ENCODE assay signal across 1 cellular context in the genomic region with DNA sequence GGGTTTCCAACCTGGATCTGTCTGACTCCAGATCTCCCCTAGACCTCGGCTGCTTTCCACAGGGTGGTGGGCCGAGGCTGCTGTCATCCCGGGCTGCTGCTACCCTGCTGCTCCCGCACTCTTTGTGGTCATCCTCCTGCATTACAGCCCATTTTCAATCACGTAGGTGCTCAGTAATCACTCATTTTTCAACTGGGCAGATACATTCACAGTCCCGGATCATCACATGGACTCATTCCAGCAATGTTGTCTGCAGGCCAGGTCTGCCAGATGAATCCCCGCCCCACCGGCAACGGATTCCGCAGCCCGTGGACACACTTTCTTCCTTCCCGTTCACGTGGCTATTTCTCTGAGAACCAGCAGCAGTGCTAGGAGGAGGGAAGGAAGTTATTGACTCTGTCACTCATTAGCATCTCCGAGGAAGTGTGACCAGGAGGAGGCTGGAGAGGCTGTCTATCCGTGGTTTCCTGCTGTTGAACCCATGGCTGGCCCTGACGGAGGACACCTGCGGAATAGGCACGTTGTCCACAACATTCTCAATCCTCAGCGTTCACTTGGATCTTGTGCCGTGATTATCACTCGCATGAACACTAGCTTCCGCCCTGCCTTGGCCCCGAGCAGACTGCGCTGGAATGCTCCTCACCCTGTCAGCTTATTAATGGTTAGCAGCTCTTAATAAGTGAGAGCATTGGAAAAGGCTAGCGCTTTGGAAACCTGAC.
TF ChIP-seq lines count a peak whose summit lies in the region.

No MANE protein-coding gene starts in this region.

TF ChIP-seq in HepG2, 621 proteins besides CTCF, POLR2A, EP300 and RAD21 (continued from another document):
- TF ChIP-seq, protein P1, sequence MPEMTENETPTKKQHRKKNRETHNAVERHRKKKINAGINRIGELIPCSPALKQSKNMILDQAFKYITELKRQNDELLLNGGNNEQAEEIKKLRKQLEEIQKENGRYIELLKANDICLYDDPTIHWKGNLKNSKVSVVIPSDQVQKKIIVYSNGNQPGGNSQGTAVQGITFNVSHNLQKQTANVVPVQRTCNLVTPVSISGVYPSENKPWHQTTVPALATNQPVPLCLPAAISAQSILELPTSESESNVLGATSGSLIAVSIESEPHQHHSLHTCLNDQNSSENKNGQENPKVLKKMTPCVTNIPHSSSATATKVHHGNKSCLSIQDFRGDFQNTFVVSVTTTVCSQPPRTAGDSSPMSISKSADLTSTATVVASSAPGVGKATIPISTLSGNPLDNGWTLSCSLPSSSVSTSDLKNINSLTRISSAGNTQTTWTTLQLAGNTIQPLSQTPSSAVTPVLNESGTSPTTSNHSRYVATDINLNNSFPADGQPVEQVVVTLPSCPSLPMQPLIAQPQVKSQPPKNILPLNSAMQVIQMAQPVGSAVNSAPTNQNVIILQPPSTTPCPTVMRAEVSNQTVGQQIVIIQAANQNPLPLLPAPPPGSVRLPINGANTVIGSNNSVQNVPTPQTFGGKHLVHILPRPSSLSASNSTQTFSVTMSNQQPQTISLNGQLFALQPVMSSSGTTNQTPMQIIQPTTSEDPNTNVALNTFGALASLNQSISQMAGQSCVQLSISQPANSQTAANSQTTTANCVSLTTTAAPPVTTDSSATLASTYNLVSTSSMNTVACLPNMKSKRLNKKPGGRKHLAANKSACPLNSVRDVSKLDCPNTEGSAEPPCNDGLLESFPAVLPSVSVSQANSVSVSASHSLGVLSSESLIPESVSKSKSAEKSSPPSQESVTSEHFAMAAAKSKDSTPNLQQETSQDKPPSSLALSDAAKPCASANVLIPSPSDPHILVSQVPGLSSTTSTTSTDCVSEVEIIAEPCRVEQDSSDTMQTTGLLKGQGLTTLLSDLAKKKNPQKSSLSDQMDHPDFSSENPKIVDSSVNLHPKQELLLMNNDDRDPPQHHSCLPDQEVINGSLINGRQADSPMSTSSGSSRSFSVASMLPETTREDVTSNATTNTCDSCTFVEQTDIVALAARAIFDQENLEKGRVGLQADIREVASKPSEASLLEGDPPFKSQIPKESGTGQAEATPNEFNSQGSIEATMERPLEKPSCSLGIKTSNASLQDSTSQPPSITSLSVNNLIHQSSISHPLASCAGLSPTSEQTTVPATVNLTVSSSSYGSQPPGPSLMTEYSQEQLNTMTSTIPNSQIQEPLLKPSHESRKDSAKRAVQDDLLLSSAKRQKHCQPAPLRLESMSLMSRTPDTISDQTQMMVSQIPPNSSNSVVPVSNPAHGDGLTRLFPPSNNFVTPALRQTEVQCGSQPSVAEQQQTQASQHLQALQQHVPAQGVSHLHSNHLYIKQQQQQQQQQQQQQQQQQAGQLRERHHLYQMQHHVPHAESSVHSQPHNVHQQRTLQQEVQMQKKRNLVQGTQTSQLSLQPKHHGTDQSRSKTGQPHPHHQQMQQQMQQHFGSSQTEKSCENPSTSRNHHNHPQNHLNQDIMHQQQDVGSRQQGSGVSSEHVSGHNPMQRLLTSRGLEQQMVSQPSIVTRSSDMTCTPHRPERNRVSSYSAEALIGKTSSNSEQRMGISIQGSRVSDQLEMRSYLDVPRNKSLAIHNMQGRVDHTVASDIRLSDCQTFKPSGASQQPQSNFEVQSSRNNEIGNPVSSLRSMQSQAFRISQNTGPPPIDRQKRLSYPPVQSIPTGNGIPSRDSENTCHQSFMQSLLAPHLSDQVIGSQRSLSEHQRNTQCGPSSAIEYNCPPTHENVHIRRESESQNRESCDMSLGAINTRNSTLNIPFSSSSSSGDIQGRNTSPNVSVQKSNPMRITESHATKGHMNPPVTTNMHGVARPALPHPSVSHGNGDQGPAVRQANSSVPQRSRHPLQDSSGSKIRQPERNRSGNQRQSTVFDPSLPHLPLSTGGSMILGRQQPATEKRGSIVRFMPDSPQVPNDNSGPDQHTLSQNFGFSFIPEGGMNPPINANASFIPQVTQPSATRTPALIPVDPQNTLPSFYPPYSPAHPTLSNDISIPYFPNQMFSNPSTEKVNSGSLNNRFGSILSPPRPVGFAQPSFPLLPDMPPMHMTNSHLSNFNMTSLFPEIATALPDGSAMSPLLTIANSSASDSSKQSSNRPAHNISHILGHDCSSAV (CRISPR knock-in tag; IDR thresholded peaks at IDR 0.05; ENCODE audit: borderline replicate concordance) = no peak
- TF ChIP-seq WIZ (CRISPR knock-in tag; IDR thresholded peaks at IDR 0.05) (no peak; the same call in 1 of the 2 replicates), ZNF577 (CRISPR knock-in tag; IDR thresholded peaks at IDR 0.05; ENCODE audit: borderline replicate concordance, low read depth) (no peak), CCAR2 (optimal IDR thresholded peaks at IDR 0.05; ENCODE audit: low read depth, low read length) (no peak), FOXO1 (CRISPR knock-in tag; IDR thresholded peaks at IDR 0.05) (peak; percentile 28; the same call in 1 of the 2 replicates), ZNF615 (CRISPR knock-in tag; IDR thresholded peaks at IDR 0.05; ENCODE audit: borderline replicate concordance) (no peak), ZNF788 (CRISPR knock-in tag; IDR thresholded peaks at IDR 0.05; ENCODE audit: borderline replicate concordance) (no peak), ZKSCAN1 (IDR thresholded peaks at IDR 0.05; ENCODE audit: low read length) (no peak), ZNF878 (CRISPR knock-in tag; IDR thresholded peaks at IDR 0.05) (no peak)
- TF ChIP-seq, protein P2, sequence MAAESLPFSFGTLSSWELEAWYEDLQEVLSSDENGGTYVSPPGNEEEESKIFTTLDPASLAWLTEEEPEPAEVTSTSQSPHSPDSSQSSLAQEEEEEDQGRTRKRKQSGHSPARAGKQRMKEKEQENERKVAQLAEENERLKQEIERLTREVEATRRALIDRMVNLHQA (CRISPR knock-in tag; IDR thresholded peaks at IDR 0.05) = no peak
- TF ChIP-seq, protein P3, sequence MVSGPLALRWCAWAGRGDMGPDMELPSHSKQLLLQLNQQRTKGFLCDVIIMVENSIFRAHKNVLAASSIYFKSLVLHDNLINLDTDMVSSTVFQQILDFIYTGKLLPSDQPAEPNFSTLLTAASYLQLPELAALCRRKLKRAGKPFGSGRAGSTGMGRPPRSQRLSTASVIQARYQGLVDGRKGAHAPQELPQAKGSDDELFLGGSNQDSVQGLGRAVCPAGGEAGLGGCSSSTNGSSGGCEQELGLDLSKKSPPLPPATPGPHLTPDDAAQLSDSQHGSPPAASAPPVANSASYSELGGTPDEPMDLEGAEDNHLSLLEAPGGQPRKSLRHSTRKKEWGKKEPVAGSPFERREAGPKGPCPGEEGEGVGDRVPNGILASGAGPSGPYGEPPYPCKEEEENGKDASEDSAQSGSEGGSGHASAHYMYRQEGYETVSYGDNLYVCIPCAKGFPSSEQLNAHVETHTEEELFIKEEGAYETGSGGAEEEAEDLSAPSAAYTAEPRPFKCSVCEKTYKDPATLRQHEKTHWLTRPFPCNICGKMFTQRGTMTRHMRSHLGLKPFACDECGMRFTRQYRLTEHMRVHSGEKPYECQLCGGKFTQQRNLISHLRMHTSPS (CRISPR knock-in tag; IDR thresholded peaks at IDR 0.05; ENCODE audit: low read depth) = no peak
- TF ChIP-seq, protein P4, sequence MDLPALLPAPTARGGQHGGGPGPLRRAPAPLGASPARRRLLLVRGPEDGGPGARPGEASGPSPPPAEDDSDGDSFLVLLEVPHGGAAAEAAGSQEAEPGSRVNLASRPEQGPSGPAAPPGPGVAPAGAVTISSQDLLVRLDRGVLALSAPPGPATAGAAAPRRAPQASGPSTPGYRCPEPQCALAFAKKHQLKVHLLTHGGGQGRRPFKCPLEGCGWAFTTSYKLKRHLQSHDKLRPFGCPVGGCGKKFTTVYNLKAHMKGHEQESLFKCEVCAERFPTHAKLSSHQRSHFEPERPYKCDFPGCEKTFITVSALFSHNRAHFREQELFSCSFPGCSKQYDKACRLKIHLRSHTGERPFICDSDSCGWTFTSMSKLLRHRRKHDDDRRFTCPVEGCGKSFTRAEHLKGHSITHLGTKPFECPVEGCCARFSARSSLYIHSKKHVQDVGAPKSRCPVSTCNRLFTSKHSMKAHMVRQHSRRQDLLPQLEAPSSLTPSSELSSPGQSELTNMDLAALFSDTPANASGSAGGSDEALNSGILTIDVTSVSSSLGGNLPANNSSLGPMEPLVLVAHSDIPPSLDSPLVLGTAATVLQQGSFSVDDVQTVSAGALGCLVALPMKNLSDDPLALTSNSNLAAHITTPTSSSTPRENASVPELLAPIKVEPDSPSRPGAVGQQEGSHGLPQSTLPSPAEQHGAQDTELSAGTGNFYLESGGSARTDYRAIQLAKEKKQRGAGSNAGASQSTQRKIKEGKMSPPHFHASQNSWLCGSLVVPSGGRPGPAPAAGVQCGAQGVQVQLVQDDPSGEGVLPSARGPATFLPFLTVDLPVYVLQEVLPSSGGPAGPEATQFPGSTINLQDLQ (CRISPR knock-in tag; IDR thresholded peaks at IDR 0.05) = no peak
- TF ChIP-seq, protein P5, sequence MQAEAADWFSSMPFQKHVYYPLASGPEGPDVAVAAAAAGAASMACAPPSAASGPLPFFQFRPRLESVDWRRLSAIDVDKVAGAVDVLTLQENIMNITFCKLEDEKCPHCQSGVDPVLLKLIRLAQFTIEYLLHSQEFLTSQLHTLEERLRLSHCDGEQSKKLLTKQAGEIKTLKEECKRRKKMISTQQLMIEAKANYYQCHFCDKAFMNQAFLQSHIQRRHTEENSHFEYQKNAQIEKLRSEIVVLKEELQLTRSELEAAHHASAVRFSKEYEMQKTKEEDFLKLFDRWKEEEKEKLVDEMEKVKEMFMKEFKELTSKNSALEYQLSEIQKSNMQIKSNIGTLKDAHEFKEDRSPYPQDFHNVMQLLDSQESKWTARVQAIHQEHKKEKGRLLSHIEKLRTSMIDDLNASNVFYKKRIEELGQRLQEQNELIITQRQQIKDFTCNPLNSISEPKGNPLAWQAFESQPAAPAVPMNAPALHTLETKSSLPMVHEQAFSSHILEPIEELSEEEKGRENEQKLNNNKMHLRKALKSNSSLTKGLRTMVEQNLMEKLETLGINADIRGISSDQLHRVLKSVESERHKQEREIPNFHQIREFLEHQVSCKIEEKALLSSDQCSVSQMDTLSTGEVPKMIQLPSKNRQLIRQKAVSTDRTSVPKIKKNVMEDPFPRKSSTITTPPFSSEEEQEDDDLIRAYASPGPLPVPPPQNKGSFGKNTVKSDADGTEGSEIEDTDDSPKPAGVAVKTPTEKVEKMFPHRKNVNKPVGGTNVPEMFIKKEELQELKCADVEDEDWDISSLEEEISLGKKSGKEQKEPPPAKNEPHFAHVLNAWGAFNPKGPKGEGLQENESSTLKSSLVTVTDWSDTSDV (CRISPR knock-in tag; IDR thresholded peaks at IDR 0.05) = 0 out of 2 replicates have a peak, but pooled peaks have one; percentile 53
- TF ChIP-seq, protein P6, sequence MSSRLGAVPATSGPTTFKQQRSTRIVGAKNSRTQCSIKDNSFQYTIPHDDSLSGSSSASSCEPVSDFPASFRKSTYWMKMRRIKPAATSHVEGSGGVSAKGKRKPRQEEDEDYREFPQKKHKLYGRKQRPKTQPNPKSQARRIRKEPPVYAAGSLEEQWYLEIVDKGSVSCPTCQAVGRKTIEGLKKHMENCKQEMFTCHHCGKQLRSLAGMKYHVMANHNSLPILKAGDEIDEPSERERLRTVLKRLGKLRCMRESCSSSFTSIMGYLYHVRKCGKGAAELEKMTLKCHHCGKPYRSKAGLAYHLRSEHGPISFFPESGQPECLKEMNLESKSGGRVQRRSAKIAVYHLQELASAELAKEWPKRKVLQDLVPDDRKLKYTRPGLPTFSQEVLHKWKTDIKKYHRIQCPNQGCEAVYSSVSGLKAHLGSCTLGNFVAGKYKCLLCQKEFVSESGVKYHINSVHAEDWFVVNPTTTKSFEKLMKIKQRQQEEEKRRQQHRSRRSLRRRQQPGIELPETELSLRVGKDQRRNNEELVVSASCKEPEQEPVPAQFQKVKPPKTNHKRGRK (CRISPR knock-in tag; IDR thresholded peaks at IDR 0.05) = no peak
